In the genomic region with DNA sequence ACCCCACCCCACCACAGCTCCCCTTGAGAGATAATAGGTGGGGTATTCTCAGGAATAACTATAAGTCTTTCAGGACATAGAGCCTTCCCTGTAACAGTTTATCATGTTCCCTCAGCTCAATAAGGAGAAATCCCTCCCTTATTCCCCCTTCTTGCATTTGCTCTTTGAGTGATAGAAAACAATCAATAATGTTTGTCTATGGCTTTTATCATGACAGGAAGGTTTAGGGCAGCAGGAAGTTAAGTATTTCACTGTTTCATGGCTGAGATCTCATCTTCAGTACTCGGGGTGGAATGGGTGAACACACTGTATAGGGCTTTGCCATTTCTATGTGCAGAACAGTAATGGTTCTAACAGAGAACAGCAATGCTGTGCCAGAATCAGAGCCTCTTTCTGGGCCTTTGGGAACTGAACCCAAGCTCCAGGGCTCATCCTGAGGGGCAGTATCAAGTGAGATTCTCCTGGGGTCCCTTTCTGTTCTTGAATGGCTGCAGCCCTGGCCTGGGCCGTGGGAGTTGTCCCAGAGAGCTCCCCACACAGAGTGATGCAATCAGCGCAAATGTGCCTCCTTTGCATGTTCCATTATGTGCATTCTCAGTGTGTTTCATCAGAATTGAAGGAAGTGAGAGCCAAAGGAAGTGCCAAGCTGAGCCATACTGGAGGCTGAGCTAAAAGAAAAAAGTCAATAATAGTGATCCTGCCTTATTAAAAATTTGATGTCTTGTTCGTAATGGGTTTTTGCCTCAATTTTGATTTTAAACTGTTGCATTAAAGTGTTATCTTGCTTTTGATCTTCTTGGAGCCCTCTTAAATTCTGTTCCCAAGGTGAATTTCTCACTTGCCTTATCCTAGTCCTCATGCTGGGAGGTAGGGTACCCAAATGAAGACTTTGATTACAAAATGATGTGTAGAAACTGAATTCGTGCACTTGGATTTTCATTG, we compare ENCODE assay signal across 9 cellular contexts. TPM values are rescaled to one million over a fixed set of nuclear protein-coding genes. Genes with fewer than 3 reads are reported as not detected.
DNase-seq lines count a peak whose midpoint lies in the region.
"Had no signal": no experiment of that assay in that cellular context is flagged by ENCODE, and none has a peak within 500 bp of the region (broad histone marks: within the 10 kb centered on the region; RNA-seq: fewer than 3 reads in every experiment).

No MANE protein-coding gene starts in this region.

- peak overlapping the region; percentile 65 for H3K27ac Mint-ChIP-seq in activated naive CD8-positive, alpha-beta T cell treated with anti-CD3 and anti-CD28 coated beads for 36 hours

- peaks cover 2% of the 10 kb centered on the region for H3K9me3 Mint-ChIP-seq in activated naive CD8-positive, alpha-beta T cell treated with anti-CD3 and anti-CD28 coated beads for 36 hours

- no peaks in the 10 kb centered on the region for H3K27me3 Mint-ChIP-seq in activated naive CD8-positive, alpha-beta T cell treated with anti-CD3 and anti-CD28 coated beads for 36 hours

- peaks cover 33% of the 10 kb centered on the region for H3K4me1 Mint-ChIP-seq in activated naive CD8-positive, alpha-beta T cell treated with anti-CD3 and anti-CD28 coated beads for 36 hours

- H3K4me3 Mint-ChIP-seq in activated naive CD8-positive, alpha-beta T cell treated with anti-CD3 and anti-CD28 coated beads for 36 hours = no peak overlapping the region

- peak; percentile 73 for DNase-seq in Ammon's horn (ENCODE audit: low spot score)
- DNase-seq in KBM-7 = peak; percentile 83
- DNase-seq in activated naive CD8-positive, alpha-beta T cell treated with anti-CD3 and anti-CD28 coated beads for 36 hours = peak; percentile 42
- DNase-seq in kidney tubule cell (ENCODE audit: low spot score) = peak; percentile 17
- DNase-seq in T1000 (lab: John Stamatoyannopoulos, UW) = no peak
- DNase-seq in DMS 273 treated with DMSO at 0.1 percent for 48 hours (lab: John Stamatoyannopoulos, UW) = no peak
- DNase-seq in mesenteric fat pad (ENCODE audit: low spot score) = no peak
- no peak for DNase-seq in NCI-H146 treated with DMSO at 0.1 percent for 48 hours (lab: John Stamatoyannopoulos, UW; ENCODE audit: unreplicated experiment)
- DNase-seq: PC-9 had no signal

- in situ Hi-C loops in KBM-7 (cut with MboI; ENCODE audit: low pct_unique_long_range_greater_than_20kb, low sequenced_read_pairs) = loop anchor here (25.0 kb wide), 1 partner anchor 383 kb away; the partner anchor contains the start of gene PSMA1

- H3K36me3 Mint-ChIP-seq in activated naive CD8-positive, alpha-beta T cell treated with anti-CD3 and anti-CD28 coated beads for 36 hours = peaks cover 13% of the 10 kb centered on the region

RNA-seq across cellular contexts. Expression of gene CYP2R1, which starts 2.9 kb away (rescaled TPM):
- 10 to 100 TPM in 1 of 2 experiments, 1 to 10 TPM in 1; 9.9 to 10.0 TPM for total RNA-seq in activated naive CD8-positive, alpha-beta T cell treated with anti-CD3 and anti-CD28 coated beads for 36 hours
- total RNA-seq in mesenteric fat pad = 6.3 TPM

Comparison
In these comparisons a context has a peak if more than half of its experiments do, and no peak if none do; other contexts are left out.
1. DNase-seq: peak in Ammon's horn (single experiment), KBM-7 (single experiment), activated naive CD8-positive, alpha-beta T cell treated with anti-CD3 and anti-CD28 coated beads for 36 hours (single experiment) and kidney tubule cell (single experiment); none in T1000 (single experiment), DMS 273 treated with DMSO at 0.1 percent for 48 hours (single experiment), mesenteric fat pad (single experiment) and NCI-H146 treated with DMSO at 0.1 percent for 48 hours (single experiment).